Comparison of ENCODE assay signal across 12 cellular contexts in the genomic region with DNA sequence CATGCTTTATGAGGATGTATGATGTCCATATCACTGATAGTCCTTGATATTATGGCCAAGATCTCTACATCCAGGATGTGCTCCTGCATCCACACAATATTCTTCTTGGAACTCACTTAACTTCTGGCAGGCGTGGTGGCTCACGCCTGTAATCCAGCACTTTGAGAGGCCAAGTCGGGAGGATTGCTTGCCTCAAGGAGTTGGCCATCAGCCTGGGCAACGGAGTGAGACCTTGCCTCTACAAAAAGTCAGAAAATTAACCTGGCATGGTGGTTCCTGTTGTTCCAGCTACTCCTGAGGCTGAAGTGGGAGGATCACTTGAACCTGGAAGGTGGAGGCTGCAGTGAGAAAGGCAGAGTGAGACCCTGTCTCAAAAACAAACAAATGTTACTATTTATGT. TPM values are rescaled to one million over a fixed set of nuclear protein-coding genes. Genes with fewer than 3 reads are reported as not detected.
DNase-seq lines count a peak whose midpoint lies in the region; ATAC-seq, FAIRE-seq and TF ChIP-seq lines count a peak whose summit lies in the region.
"Had no signal": no experiment of that assay in that cellular context is flagged by ENCODE, and none has a peak within 500 bp of the region (broad histone marks: within the 10 kb centered on the region; RNA-seq: fewer than 3 reads in every experiment).

No MANE protein-coding gene starts in this region.

- H3K4me3 ChIP-seq in ACC112 (ENCODE audit: low read depth, low read length): peak overlapping the region; percentile 87
- peak overlapping the region; percentile 99 for H3K4me3 ChIP-seq in GM12864 (ENCODE audit: low read depth, low read length)

- intact Hi-C loops in activated CD4-positive, alpha-beta memory T cell treated with anti-CD3 and anti-CD28 coated beads for 36 hours (cut with micrococcal nuclease): loop anchor here (10.0 kb wide), 1 partner anchor 489 kb away; no protein-coding TSS in a partner anchor

- H3K27me3 ChIP-seq in ACC112 (ENCODE audit: insufficient read depth, low read length): no peaks in the 10 kb centered on the region
- H3K27me3 ChIP-seq: right atrium auricular region had no signal

- H3K79me2 ChIP-seq in ACC112 (ENCODE audit: control insufficient read depth, insufficient read depth, low read length, unreplicated experiment): peaks cover 59% of the 10 kb centered on the region

- peaks cover 17% of the 10 kb centered on the region for H3K36me3 ChIP-seq in ACC112 (ENCODE audit: insufficient read depth, low read length)
- H3K36me3 ChIP-seq: right atrium auricular region had no signal

- no peaks in the 10 kb centered on the region for H3K27me3 Mint-ChIP-seq in activated CD4-positive, alpha-beta memory T cell treated with anti-CD3 and anti-CD28 coated beads for 36 hours
- H3K27me3 Mint-ChIP-seq in immature natural killer cell (ENCODE audit: low read depth in 3 of 3): peaks cover 20 to 23% (median 22%) of the 10 kb centered on the region in 3 donors

- no peak for ATAC-seq in GM19351 (IDR thresholded peaks at IDR 0.05; ENCODE audit: unreplicated experiment)
- ATAC-seq: left colon had no signal

- FAIRE-seq in GM19239 (lab: Jason Lieb, UNC): no peak
- FAIRE-seq: H54 had no signal

- CTCF ChIA-PET in activated CD4-positive, alpha-beta memory T cell treated with anti-CD3 and anti-CD28 coated beads for 36 hours (lab: Charles Lee): no interaction called here

- peak overlapping the region; percentile 97 for H3K4me3 Mint-ChIP-seq in activated CD4-positive, alpha-beta memory T cell treated with anti-CD3 and anti-CD28 coated beads for 36 hours
- peak overlapping the region; percentile 99 to 100 (median 100) for H3K4me3 Mint-ChIP-seq in immature natural killer cell

- H3K4me1 Mint-ChIP-seq in activated CD4-positive, alpha-beta memory T cell treated with anti-CD3 and anti-CD28 coated beads for 36 hours (ENCODE audit: low read depth): peaks cover 17% of the 10 kb centered on the region
- H3K4me1 Mint-ChIP-seq in immature natural killer cell: peaks cover 45 to 47% of the 10 kb centered on the region in 2 donors

- POLR2A ChIA-PET in activated CD4-positive, alpha-beta memory T cell treated with anti-CD3 and anti-CD28 coated beads for 36 hours (lab: Charles Lee): interaction anchor here (0.7 to 1.0 kb wide), 2 partner anchors 46 to 53 kb away, joined by 3 read pairs; no protein-coding TSS in a partner anchor

- H3K9me3 Mint-ChIP-seq in activated CD4-positive, alpha-beta memory T cell treated with anti-CD3 and anti-CD28 coated beads for 36 hours: no peaks in the 10 kb centered on the region
- H3K9me3 Mint-ChIP-seq in immature natural killer cell: no peaks in the 10 kb centered on the region

- no peak overlapping the region for H2AFZ ChIP-seq in ACC112 (ENCODE audit: low read length, unreplicated experiment)

- no peak for TF ChIP-seq CTCF in GM12864 (IDR thresholded peaks at IDR 0.05; ENCODE audit: low read depth, low read length, missing control alignments)

- peaks cover 27% of the 10 kb centered on the region for H3K36me3 Mint-ChIP-seq in activated CD4-positive, alpha-beta memory T cell treated with anti-CD3 and anti-CD28 coated beads for 36 hours
- H3K36me3 Mint-ChIP-seq in immature natural killer cell: peaks cover 5 to 8% (median 5%) of the 10 kb centered on the region in 3 donors

- H3K4me1 ChIP-seq in ACC112 (ENCODE audit: control insufficient read depth, insufficient read depth, low read length, unreplicated experiment): peaks cover 10% of the 10 kb centered on the region

- no peak overlapping the region for H3K27ac ChIP-seq in ACC112 (ENCODE audit: low read depth, low read length)

- no peak overlapping the region for H3K27ac Mint-ChIP-seq in activated CD4-positive, alpha-beta memory T cell treated with anti-CD3 and anti-CD28 coated beads for 36 hours
- H3K27ac Mint-ChIP-seq in immature natural killer cell: peak overlapping the region; percentile 9 to 47 (median 21)

- DNase-seq in GM12864 (ENCODE audit: low read depth) (no peak), immature natural killer cell (no peak), GM19239 (ENCODE audit: insufficient read length, low spot score) (no peak), NCI-H524 (lab: John Stamatoyannopoulos, UW) (no peak)
- no peak for DNase-seq in activated CD4-positive, alpha-beta memory T cell treated with anti-CD3 and anti-CD28 coated beads for 36 hours
- DNase-seq in stimulated activated CD8-positive, alpha-beta memory T cell treated with anti-CD3 and anti-CD28 coated beads, Interleukin-4, amount 100 ng/mL, for 48 hours: no peak
- DNase-seq: left colon, NCI-H1105 had no signal

RNA-seq across cellular contexts. Expression of a gene that starts 2.3 kb away (rescaled TPM):
- 100 to 1,000 TPM; 398 to 400 TPM for total RNA-seq in activated CD4-positive, alpha-beta memory T cell treated with anti-CD3 and anti-CD28 coated beads for 36 hours
- polyA plus RNA-seq in immature natural killer cell: 100 to 1,000 TPM; 133 to 287 (median 221) TPM

RNA-seq across cellular contexts. Expression of a gene that starts 54.2 kb away (rescaled TPM):
- total RNA-seq in activated CD4-positive, alpha-beta memory T cell treated with anti-CD3 and anti-CD28 coated beads for 36 hours: 100 to 1,000 TPM; 264 to 277 TPM
- 100 to 1,000 TPM; 176 to 312 (median 204) TPM for polyA plus RNA-seq in immature natural killer cell

RNA-seq across cellular contexts. Expression of a gene that starts 54.3 kb away (rescaled TPM):
- 10 to 100 TPM; 69.2 to 70.8 TPM for total RNA-seq in activated CD4-positive, alpha-beta memory T cell treated with anti-CD3 and anti-CD28 coated beads for 36 hours
- 10 to 100 TPM; 48.5 to 53.7 (median 53.2) TPM for polyA plus RNA-seq in immature natural killer cell
